ENCODE assay signal across 2 cellular contexts in the genomic region with DNA sequence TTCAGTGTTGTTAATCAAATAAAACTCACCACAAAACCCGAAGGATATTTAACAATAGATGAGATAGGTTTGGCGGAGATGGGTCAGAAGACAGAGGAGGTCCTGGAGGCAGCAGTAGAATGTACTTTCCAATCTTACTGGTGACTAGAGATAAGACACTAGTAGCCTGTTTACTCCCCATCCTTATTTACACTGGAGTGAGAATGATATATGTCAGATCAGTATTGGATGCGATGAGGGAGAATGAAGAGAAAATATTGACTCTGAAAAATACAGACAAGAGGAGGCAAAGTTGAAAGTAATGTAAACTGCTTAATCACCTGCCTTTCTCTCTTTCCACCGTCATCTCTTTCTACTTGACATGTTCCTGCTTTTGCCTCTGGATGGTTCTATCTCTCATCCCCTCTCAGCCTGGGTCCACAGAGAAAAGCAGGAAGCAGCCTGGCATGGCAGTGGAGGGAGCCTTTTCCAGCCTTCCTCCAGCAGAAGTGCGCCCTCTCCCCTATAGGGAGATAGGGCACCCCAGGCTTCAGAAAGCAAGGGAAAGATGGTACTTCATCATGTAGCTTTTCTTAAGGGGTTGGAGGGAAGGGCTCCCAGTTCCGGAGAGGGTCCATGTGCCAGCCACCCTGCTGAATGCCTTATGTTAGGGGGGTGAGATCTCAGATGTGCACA.
A peak's percentile ranks its signal among the peaks of the same experiment; 100 is the strongest.
TF ChIP-seq lines count a peak whose summit lies in the region.

No MANE protein-coding gene starts in this region.

TF ChIP-seq in GM23338, 12 proteins besides CTCF, POLR2A, EP300 and RAD21:
- TF ChIP-seq JUNB (IDR thresholded peaks at IDR 0.05; ENCODE audit: unreplicated experiment) (no peak), ZNF331 (CRISPR knock-in tag; IDR thresholded peaks at IDR 0.05; ENCODE audit: low read depth) (no peak), EZH2 (IDR thresholded peaks at IDR 0.05; ENCODE audit: low read depth, unreplicated experiment) (no peak), STAT1 (IDR thresholded peaks at IDR 0.05; ENCODE audit: unreplicated experiment) (no peak), EZH2phosphoT487 (IDR thresholded peaks at IDR 0.05; ENCODE audit: unreplicated experiment) (no peak), REST (IDR thresholded peaks at IDR 0.05; ENCODE audit: unreplicated experiment) (no peak), CREB1 (CRISPR knock-in tag; IDR thresholded peaks at IDR 0.05; ENCODE audit: low read depth) (no peak), ETS1 (IDR thresholded peaks at IDR 0.05) (no peak), ZNF114 (CRISPR knock-in tag; IDR thresholded peaks at IDR 0.05) (no peak)

TF ChIP-seq in HepG2, 621 proteins besides CTCF, POLR2A, EP300 and RAD21:
- TF ChIP-seq YEATS4 (CRISPR knock-in tag; IDR thresholded peaks at IDR 0.05; ENCODE audit: borderline replicate concordance) (no peak), ZNF879 (CRISPR knock-in tag; IDR thresholded peaks at IDR 0.05) (no peak), FOXP1 (IDR thresholded peaks at IDR 0.05) (no peak), FOXP1 (CRISPR knock-in tag; IDR thresholded peaks at IDR 0.05) (no peak), FOXA1 (IDR thresholded peaks at IDR 0.05) (peak; percentile 53), FOXA1 (CRISPR knock-in tag; IDR thresholded peaks at IDR 0.05) (no peak), PRDM4 (CRISPR knock-in tag; IDR thresholded peaks at IDR 0.05; ENCODE audit: borderline replicate concordance) (no peak), PHB2 (IDR thresholded peaks at IDR 0.05; ENCODE audit: partially characterized antibody) (no peak), GMEB2 (CRISPR knock-in tag; IDR thresholded peaks at IDR 0.05; ENCODE audit: low read depth) (no peak), SIN3B (IDR thresholded peaks at IDR 0.05; ENCODE audit: low read length) (no peak), ZNF883 (CRISPR knock-in tag; IDR thresholded peaks at IDR 0.05; ENCODE audit: not compliant biosample characterization) (no peak), FOXK1 (CRISPR knock-in tag; IDR thresholded peaks at IDR 0.05; ENCODE audit: borderline replicate concordance, low read depth) (no peak), ZSCAN22 (CRISPR knock-in tag; IDR thresholded peaks at IDR 0.05) (no peak), PLRG1 (conservative IDR thresholded peaks at IDR 0.05) (no peak), ZNF224 (CRISPR knock-in tag; IDR thresholded peaks at IDR 0.05) (no peak), ZNF556 (CRISPR knock-in tag; IDR thresholded peaks at IDR 0.05; ENCODE audit: borderline replicate concordance) (no peak), ARID3A (IDR thresholded peaks at IDR 0.05; ENCODE audit: low read depth, low read length) (peak; percentile 38; the same call in 1 of the 2 replicates), PHF21A (CRISPR knock-in tag; IDR thresholded peaks at IDR 0.05) (no peak), U2AF1 (optimal IDR thresholded peaks at IDR 0.05; ENCODE audit: low read depth, low read length) (no peak)
- TF ChIP-seq, protein P1, sequence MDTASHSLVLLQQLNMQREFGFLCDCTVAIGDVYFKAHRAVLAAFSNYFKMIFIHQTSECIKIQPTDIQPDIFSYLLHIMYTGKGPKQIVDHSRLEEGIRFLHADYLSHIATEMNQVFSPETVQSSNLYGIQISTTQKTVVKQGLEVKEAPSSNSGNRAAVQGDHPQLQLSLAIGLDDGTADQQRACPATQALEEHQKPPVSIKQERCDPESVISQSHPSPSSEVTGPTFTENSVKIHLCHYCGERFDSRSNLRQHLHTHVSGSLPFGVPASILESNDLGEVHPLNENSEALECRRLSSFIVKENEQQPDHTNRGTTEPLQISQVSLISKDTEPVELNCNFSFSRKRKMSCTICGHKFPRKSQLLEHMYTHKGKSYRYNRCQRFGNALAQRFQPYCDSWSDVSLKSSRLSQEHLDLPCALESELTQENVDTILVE (CRISPR knock-in tag; IDR thresholded peaks at IDR 0.05) = no peak
TF ChIP-seq in HepG2: peak in this region for 2.
